ENCODE assay signal across 19 cellular contexts in genomic region chr22:17971711-17972110, GRCh38. TPM values are rescaled to one million over a fixed set of nuclear protein-coding genes. Genes with fewer than 3 reads are reported as not detected.
DNase-seq lines count a peak whose midpoint lies in the region; ATAC-seq and TF ChIP-seq lines count a peak whose summit lies in the region.
"Had no signal": no experiment of that assay in that cellular context is flagged by ENCODE, and none has a peak within 500 bp of the region (broad histone marks: within the 10 kb centered on the region; RNA-seq: fewer than 3 reads in every experiment).

No MANE protein-coding gene starts in this region.

- H3K27me3 ChIP-seq in GM23248 (replicated peaks; ENCODE audit: insufficient read depth), result no peaks in the 10 kb centered on the region
- no peaks in the 10 kb centered on the region for H3K27me3 ChIP-seq in esophagus muscularis mucosa
- H3K27me3 ChIP-seq in psoas muscle (ENCODE audit: insufficient read depth in 3 of 3, low read length in 2 of 3), result no peaks in the 10 kb centered on the region
- no peaks in the 10 kb centered on the region for H3K27me3 ChIP-seq in ascending aorta
- H3K27me3 ChIP-seq: MG63, sigmoid colon had no signal

- intact Hi-C loops in esophagus muscularis mucosa (cut with DNase I) (no loop called here), psoas muscle (cut with DNase I) (no loop called here), ascending aorta (cut with DNase I) (no loop called here)

- ATAC-seq in T-helper 17 cell, result no peak
- no peak for ATAC-seq in psoas muscle
- ATAC-seq in GM21723 (IDR thresholded peaks at IDR 0.05; ENCODE audit: unreplicated experiment), result no peak
- no peak for ATAC-seq in GM18511 (IDR thresholded peaks at IDR 0.05; ENCODE audit: unreplicated experiment)

- WGBS in GM23248 (ENCODE audit: low coverage in 1 of 2, low lambda C conversion rate in 2 of 2, missing lambda C conversion rate in 2 of 2), 2 experiments, result 82 to 85% methylated on average over 9 of the region's 9 CpGs
- 74% methylated on average over 9 of the region's 9 CpGs for WGBS in esophagus muscularis mucosa
- WGBS in psoas muscle, 3 donors, result 88 to 95% (median 90%) methylated on average over 9 of the region's 9 CpGs

- H3K4me3 Mint-ChIP-seq in T-helper 17 cell, result no peak overlapping the region

- no peak for TF ChIP-seq POLR2A in esophagus muscularis mucosa (IDR thresholded peaks at IDR 0.05; ENCODE audit: low read depth)

- TF ChIP-seq EP300 in esophagus muscularis mucosa (IDR thresholded peaks at IDR 0.05), result no peak

- H3K9ac ChIP-seq in GM23248, result no peak overlapping the region

- peak overlapping the region; percentile 49 for H3K4me2 ChIP-seq in GM23248 (ENCODE audit: unreplicated experiment)

- H3K27ac ChIP-seq in GM23248 (peak overlapping the region; percentile 78), esophagus muscularis mucosa (replicated peaks in 1 of 4) (peak overlapping the region in 3 of 4 donors; percentile 62 to 67 (median 65)), psoas muscle (peak overlapping the region; percentile 66), ascending aorta (peak overlapping the region in 1 of 2 donors; percentile 76)

- TF ChIP-seq CTCF in esophagus muscularis mucosa (IDR thresholded peaks at IDR 0.05) (no peak), psoas muscle (IDR thresholded peaks at IDR 0.05) (no peak), ascending aorta (IDR thresholded peaks at IDR 0.05) (no peak)

- H4K20me1 ChIP-seq in GM23248 (ENCODE audit: insufficient read depth), result no peaks in the 10 kb centered on the region

- H3K4me1 Mint-ChIP-seq in T-helper 17 cell, result peaks cover 9% of the 10 kb centered on the region

- H3K4me1 ChIP-seq in GM23248 (ENCODE audit: insufficient read depth) (peaks cover 54% of the 10 kb centered on the region), esophagus muscularis mucosa (peaks cover 46 to 84% (median 73%) of the 10 kb centered on the region in 4 donors), psoas muscle (peaks cover 49% of the 10 kb centered on the region), ascending aorta (peaks cover 13 to 37% of the 10 kb centered on the region in 2 donors)

- no peaks in the 10 kb centered on the region for H3K9me2 ChIP-seq in GM23248 (ENCODE audit: insufficient read depth)

- H3K36me3 ChIP-seq in GM23248 (ENCODE audit: low read depth) (no peaks in the 10 kb centered on the region), esophagus muscularis mucosa (no peaks in the 10 kb centered on the region), psoas muscle (ENCODE audit: insufficient read depth in 1 of 2, low read depth in 1 of 2) (no peaks in the 10 kb centered on the region), ascending aorta (peaks cover 0 to 3% of the 10 kb centered on the region in 2 donors)
- H3K36me3 ChIP-seq: sigmoid colon had no signal

- no peak overlapping the region for H2AFZ ChIP-seq in GM23248

- in situ Hi-C loops in GM23248 (cut with MboI), result no loop called here

- peaks cover 2% of the 10 kb centered on the region for H3K36me3 Mint-ChIP-seq in T-helper 17 cell (ENCODE audit: low read depth)

- H3K27ac Mint-ChIP-seq in T-helper 17 cell, result peak overlapping the region; percentile 4

- no peak for DNase-seq in GM23248
- no peak for DNase-seq in T-helper 17 cell
- no peak for DNase-seq in esophagus muscularis mucosa (ENCODE audit: extremely low spot score)
- no peak for DNase-seq in psoas muscle
- DNase-seq in NCI-H2029 treated with DMSO at 0.1 percent for 48 hours (lab: John Stamatoyannopoulos, UW), result no peak
- DNase-seq in ascending aorta (ENCODE audit: low spot score in 2 of 2), result no peak
- DNase-seq: activated CD4-positive, alpha-beta T cell treated with anti-CD3 and anti-CD28 coated beads for 48 hours; activated effector memory CD4-positive, alpha-beta T cell treated with anti-CD3 and anti-CD28 coated beads, Interleukin-2, amount 50 U/mL, for 16 hours; amygdala; cortex of kidney; GDM1; MG63; mucosa of descending colon; NCI-H146; NCI-H82; sigmoid colon; stimulated activated CD4-positive, alpha-beta T cell treated with anti-CD3 and anti-CD28 coated beads, Interleukin-1b, Interleukin-23, amount 100 ng/mL, for 48 hours had no signal

- H3K79me2 ChIP-seq in GM23248 (ENCODE audit: insufficient read depth), result peaks cover 100% of the 10 kb centered on the region

- H3K9me3 ChIP-seq in GM23248 (ENCODE audit: low read depth), result no peaks in the 10 kb centered on the region
- no peaks in the 10 kb centered on the region for H3K9me3 ChIP-seq in T-helper 17 cell (ENCODE audit: control insufficient read depth, low read length, poor library complexity, severe bottlenecking)
- H3K9me3 ChIP-seq in esophagus muscularis mucosa, result no peaks in the 10 kb centered on the region
- no peaks in the 10 kb centered on the region for H3K9me3 ChIP-seq in psoas muscle
- no peaks in the 10 kb centered on the region for H3K9me3 ChIP-seq in ascending aorta
- H3K9me3 ChIP-seq: MG63, mucosa of descending colon, sigmoid colon had no signal

- H3K4me3 ChIP-seq in GM23248 (no peak overlapping the region), esophagus muscularis mucosa (no peak overlapping the region), psoas muscle (no peak overlapping the region), ascending aorta (no peak overlapping the region)
- H3K4me3 ChIP-seq: MG63, mucosa of descending colon, sigmoid colon had no signal

- peaks cover 28% of the 10 kb centered on the region for H3F3A ChIP-seq in GM23248 (ENCODE audit: insufficient read depth)

- no peaks in the 10 kb centered on the region for H3K27me3 Mint-ChIP-seq in T-helper 17 cell

RNA-seq across cellular contexts. Expression of gene MICAL3, which starts 52.6 kb away (rescaled TPM):
- 25.1 and 33.9 TPM in 2 replicates for total RNA-seq in GM23248 (2014; rRNA removed; shearing (Covaris generic))
- polyA plus RNA-seq in GM23248 (2016; fragmentation: Nextera tagmentation; extraction: Ambion mirVana) (6.1 and 6.6 TPM in 2 replicates), psoas muscle (1 to 10 TPM; 2.1 to 6.9 (median 3.5) TPM)
- total RNA-seq in T-helper 17 cell (10 to 100 TPM; 28.9 to 37.0 TPM), esophagus muscularis mucosa (10 to 100 TPM; 35.1 to 91.8 (median 67.8) TPM), psoas muscle (10 to 100 TPM; 15.5 to 38.3 (median 27.1) TPM), ascending aorta (36.9 TPM)
